ENCODE assay signal across 1 cellular context in the genomic region with DNA sequence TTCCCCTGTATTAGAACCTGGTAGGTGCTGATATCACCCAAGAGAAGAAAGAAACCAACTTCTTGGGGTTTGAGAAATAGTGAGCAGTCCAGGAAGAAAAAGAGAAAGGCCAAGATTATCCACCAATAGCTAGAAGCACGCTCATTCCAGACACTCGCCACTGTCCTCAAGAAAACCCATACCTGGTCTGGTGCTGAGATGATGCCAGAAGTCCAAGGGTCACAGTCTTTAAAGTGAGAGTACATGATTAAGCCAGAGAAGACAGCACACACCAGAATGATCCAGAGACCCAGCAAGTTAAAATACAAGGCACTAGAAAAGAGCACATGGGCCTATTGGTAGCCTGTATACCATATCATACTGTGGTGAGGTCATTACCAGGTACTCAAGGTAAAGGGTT.
TF ChIP-seq lines count a peak whose summit lies in the region.

No MANE protein-coding gene starts in this region.

TF ChIP-seq in HepG2, 621 proteins besides CTCF, POLR2A, EP300 and RAD21 (continued from another document):
- TF ChIP-seq, protein P1, sequence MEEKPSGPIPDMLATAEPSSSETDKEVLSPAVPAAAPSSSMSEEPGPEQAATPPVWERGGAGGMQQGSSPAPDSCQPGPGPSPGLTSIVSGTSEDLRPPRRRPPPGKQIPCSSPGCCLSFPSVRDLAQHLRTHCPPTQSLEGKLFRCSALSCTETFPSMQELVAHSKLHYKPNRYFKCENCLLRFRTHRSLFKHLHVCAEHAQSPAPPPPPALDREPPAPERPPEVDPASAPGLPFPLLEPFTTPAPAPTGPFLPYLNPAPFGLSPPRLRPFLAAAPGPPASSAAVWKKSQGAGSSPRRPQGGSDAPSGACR (CRISPR knock-in tag; IDR thresholded peaks at IDR 0.05), result no peak
- TF ChIP-seq TAF15 (IDR thresholded peaks at IDR 0.05; ENCODE audit: low read depth, low read length, poor library complexity, severe bottlenecking), result no peak
- no peak for TF ChIP-seq ZNF263 (CRISPR knock-in tag; IDR thresholded peaks at IDR 0.05)
